8 cellular contexts compared by ENCODE assay signal in genomic region chr1:41495171-41495948, GRCh38. TPM values are rescaled to one million over a fixed set of nuclear protein-coding genes. Genes with fewer than 3 reads are reported as not detected.
DNase-seq lines count a peak whose midpoint lies in the region; ATAC-seq and TF ChIP-seq lines count a peak whose summit lies in the region.

No MANE protein-coding gene starts in this region.

- ATAC-seq in GM18868 (IDR thresholded peaks at IDR 0.05; ENCODE audit: unreplicated experiment) (no peak), GM18517 (IDR thresholded peaks at IDR 0.05; ENCODE audit: unreplicated experiment) (no peak)

- H4K20me1 ChIP-seq in OCI-LY7 (ENCODE audit: insufficient read depth, low read length) = no peaks in the 10 kb centered on the region
- no peaks in the 10 kb centered on the region for H4K20me1 ChIP-seq in neural cell (ENCODE audit: insufficient read depth)

- H3K27me3 ChIP-seq in duodenal mucosa (ENCODE audit: control insufficient read depth in 1 of 2, insufficient read depth in 2 of 2, low read length in 2 of 2) (peaks cover 5 to 17% of the 10 kb centered on the region in 2 donors), neural cell (ENCODE audit: insufficient read depth, low read depth, low read length) (peaks cover 18% of the 10 kb centered on the region)

- H3K79me2 ChIP-seq in OCI-LY7 (ENCODE audit: insufficient read depth, low read depth, low read length) (no peaks in the 10 kb centered on the region), neural cell (replicated peaks; ENCODE audit: insufficient read depth, low read length) (no peaks in the 10 kb centered on the region)

- peak; percentile 47 for DNase-seq in SIG-M5 treated with dmso at 0.1 percent for 504 hours (lab: John Stamatoyannopoulos, UW; ENCODE audit: unreplicated experiment)
- DNase-seq in SIG-M5 (lab: John Stamatoyannopoulos, UW) = no peak
- DNase-seq in OCI-LY7 (ENCODE audit: low spot score) = no peak
- no peak for DNase-seq in T-helper 9 cell

- POLR2A ChIA-PET in OCI-LY7 (lab: Charles Lee) = no interaction called here

- 0 out of 2 replicates have a peak, but pooled peaks have one; percentile 25 for TF ChIP-seq CTCF in OCI-LY7 (conservative IDR thresholded peaks at IDR 0.05; ENCODE audit: low read length)
- no peak for TF ChIP-seq CTCF in neural cell (IDR thresholded peaks at IDR 0.05; ENCODE audit: poor library complexity, severe bottlenecking)

- H3K9me2 ChIP-seq in OCI-LY7 (ENCODE audit: insufficient read depth, low read length) = no peaks in the 10 kb centered on the region
- H3K9me2 ChIP-seq in neural cell (ENCODE audit: insufficient read depth, low read length) = no peaks in the 10 kb centered on the region

- no peaks in the 10 kb centered on the region for H3F3A ChIP-seq in neural cell (ENCODE audit: insufficient read depth, low read length, poor library complexity, severe bottlenecking)

- H3K4me1 ChIP-seq in OCI-LY7 (ENCODE audit: insufficient read depth, low read length, poor library complexity, severe bottlenecking) (no peaks in the 10 kb centered on the region), duodenal mucosa (ENCODE audit: control insufficient read depth in 1 of 2, insufficient read depth in 2 of 2, low read length in 2 of 2) (peaks cover 24 to 34% of the 10 kb centered on the region in 2 donors)

- intact Hi-C loops in OCI-LY7 (cut with micrococcal nuclease; ENCODE audit: unreplicated experiment) = no loop called here

- no TSS peak for BruUV-seq in OCI-LY7 (replicated peaks; lab: Mats Ljungman, UMichigan)

- TF ChIP-seq RAD21 in neural cell (conservative IDR thresholded peaks at IDR 0.05) = no peak

- peak overlapping the region in 1 of 2 donors; percentile 32 for H3K9ac ChIP-seq in duodenal mucosa (ENCODE audit: low read depth in 1 of 2, low read length in 2 of 2)
- H3K9ac ChIP-seq in neural cell (ENCODE audit: low read length) = no peak overlapping the region

- CTCF ChIA-PET in OCI-LY7 (lab: Charles Lee; ENCODE audit: unreplicated experiment) = no interaction called here

- no peak overlapping the region for H2AFZ ChIP-seq in OCI-LY7 (ENCODE audit: low read length)
- no peak overlapping the region for H2AFZ ChIP-seq in neural cell (ENCODE audit: low read depth, low read length)

- no peak for TF ChIP-seq EP300 in neural cell (conservative IDR thresholded peaks at IDR 0.05; ENCODE audit: poor library complexity, severe bottlenecking)

- H3K9me3 ChIP-seq in OCI-LY7 (ENCODE audit: low read length) = no peaks in the 10 kb centered on the region
- H3K9me3 ChIP-seq in duodenal mucosa (ENCODE audit: control insufficient read depth in 1 of 2, low read length in 2 of 2) = no peaks in the 10 kb centered on the region
- no peaks in the 10 kb centered on the region for H3K9me3 ChIP-seq in neural cell (ENCODE audit: low read length)

- no peaks in the 10 kb centered on the region for H3K36me3 ChIP-seq in OCI-LY7 (ENCODE audit: insufficient read depth, low read length)
- no peaks in the 10 kb centered on the region for H3K36me3 ChIP-seq in duodenal mucosa (ENCODE audit: control insufficient read depth in 1 of 2, insufficient read depth in 2 of 2, low read length in 2 of 2)
- no peaks in the 10 kb centered on the region for H3K36me3 ChIP-seq in neural cell (ENCODE audit: insufficient read depth, low read length)

- H3K4me3 ChIP-seq in OCI-LY7 (ENCODE audit: low read depth, low read length, poor library complexity, severe bottlenecking) (no peak overlapping the region), duodenal mucosa (ENCODE audit: low read depth in 1 of 2, low read length in 2 of 2) (peak overlapping the region; percentile 48), neural cell (ENCODE audit: low read length) (peak overlapping the region; percentile 57)

- H3K4me2 ChIP-seq in OCI-LY7 (ENCODE audit: low read length) (no peak overlapping the region), neural cell (ENCODE audit: low read length) (no peak overlapping the region)

- no peak overlapping the region for H3K27ac ChIP-seq in OCI-LY7 (ENCODE audit: low read depth, low read length, poor library complexity, severe bottlenecking)
- H3K27ac ChIP-seq in duodenal mucosa (ENCODE audit: low read depth, low read length) = no peak overlapping the region
- H3K27ac ChIP-seq in neural cell (ENCODE audit: low read length) = no peak overlapping the region

TF ChIP-seq in neural cell, 6 proteins besides CTCF, POLR2A, EP300 and RAD21:
- TF ChIP-seq, protein P1, sequence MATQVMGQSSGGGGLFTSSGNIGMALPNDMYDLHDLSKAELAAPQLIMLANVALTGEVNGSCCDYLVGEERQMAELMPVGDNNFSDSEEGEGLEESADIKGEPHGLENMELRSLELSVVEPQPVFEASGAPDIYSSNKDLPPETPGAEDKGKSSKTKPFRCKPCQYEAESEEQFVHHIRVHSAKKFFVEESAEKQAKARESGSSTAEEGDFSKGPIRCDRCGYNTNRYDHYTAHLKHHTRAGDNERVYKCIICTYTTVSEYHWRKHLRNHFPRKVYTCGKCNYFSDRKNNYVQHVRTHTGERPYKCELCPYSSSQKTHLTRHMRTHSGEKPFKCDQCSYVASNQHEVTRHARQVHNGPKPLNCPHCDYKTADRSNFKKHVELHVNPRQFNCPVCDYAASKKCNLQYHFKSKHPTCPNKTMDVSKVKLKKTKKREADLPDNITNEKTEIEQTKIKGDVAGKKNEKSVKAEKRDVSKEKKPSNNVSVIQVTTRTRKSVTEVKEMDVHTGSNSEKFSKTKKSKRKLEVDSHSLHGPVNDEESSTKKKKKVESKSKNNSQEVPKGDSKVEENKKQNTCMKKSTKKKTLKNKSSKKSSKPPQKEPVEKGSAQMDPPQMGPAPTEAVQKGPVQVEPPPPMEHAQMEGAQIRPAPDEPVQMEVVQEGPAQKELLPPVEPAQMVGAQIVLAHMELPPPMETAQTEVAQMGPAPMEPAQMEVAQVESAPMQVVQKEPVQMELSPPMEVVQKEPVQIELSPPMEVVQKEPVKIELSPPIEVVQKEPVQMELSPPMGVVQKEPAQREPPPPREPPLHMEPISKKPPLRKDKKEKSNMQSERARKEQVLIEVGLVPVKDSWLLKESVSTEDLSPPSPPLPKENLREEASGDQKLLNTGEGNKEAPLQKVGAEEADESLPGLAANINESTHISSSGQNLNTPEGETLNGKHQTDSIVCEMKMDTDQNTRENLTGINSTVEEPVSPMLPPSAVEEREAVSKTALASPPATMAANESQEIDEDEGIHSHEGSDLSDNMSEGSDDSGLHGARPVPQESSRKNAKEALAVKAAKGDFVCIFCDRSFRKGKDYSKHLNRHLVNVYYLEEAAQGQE (IDR thresholded peaks at IDR 0.05; ENCODE audit: borderline replicate concordance) = no peak
- TF ChIP-seq TAF1 (IDR thresholded peaks at IDR 0.05; ENCODE audit: low read depth) (no peak), EZH2 (IDR thresholded peaks at IDR 0.05; ENCODE audit: borderline replicate concordance, insufficient read depth, low read length, poor library complexity, severe bottlenecking) (no peak), MXI1 (conservative IDR thresholded peaks at IDR 0.05; ENCODE audit: poor library complexity, severe bottlenecking) (no peak)

RNA-seq across cellular contexts. Expression of gene EDN2, which starts 10.9 kb away (rescaled TPM):
- total RNA-seq in OCI-LY7 (2014; rRNA removed; shearing (Covaris generic)) = not detected in 2 replicates
- total RNA-seq in OCI-LY7 (2022) = not detected in 2 replicates
- not detected in 2 replicates for polyA plus RNA-seq in neural cell
- polyA minus RNA-seq in neural cell = not detected in 2 replicates
